Comparison of ENCODE assay signal across 1 cellular context in genomic region chr10:129709101-129709500, GRCh38.
TF ChIP-seq lines count a peak whose summit lies in the region.

No MANE protein-coding gene starts in this region.

TF ChIP-seq in liver, 16 proteins besides CTCF, POLR2A, EP300 and RAD21 (continued from another document):
- TF ChIP-seq GABPA (IDR thresholded peaks at IDR 0.05 in 1 of 2, conservative IDR thresholded peaks at IDR 0.05 in 1 of 2), result no peak
- no peak for TF ChIP-seq EGR1 (IDR thresholded peaks at IDR 0.05; ENCODE audit: low read depth in 2 of 2)
- no peak for TF ChIP-seq HNF4A (conservative IDR thresholded peaks at IDR 0.05)
- TF ChIP-seq, protein P1, sequence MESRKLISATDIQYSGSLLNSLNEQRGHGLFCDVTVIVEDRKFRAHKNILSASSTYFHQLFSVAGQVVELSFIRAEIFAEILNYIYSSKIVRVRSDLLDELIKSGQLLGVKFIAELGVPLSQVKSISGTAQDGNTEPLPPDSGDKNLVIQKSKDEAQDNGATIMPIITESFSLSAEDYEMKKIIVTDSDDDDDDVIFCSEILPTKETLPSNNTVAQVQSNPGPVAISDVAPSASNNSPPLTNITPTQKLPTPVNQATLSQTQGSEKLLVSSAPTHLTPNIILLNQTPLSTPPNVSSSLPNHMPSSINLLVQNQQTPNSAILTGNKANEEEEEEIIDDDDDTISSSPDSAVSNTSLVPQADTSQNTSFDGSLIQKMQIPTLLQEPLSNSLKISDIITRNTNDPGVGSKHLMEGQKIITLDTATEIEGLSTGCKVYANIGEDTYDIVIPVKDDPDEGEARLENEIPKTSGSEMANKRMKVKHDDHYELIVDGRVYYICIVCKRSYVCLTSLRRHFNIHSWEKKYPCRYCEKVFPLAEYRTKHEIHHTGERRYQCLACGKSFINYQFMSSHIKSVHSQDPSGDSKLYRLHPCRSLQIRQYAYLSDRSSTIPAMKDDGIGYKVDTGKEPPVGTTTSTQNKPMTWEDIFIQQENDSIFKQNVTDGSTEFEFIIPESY (IDR thresholded peaks at IDR 0.05), result no peak
- no peak for TF ChIP-seq SP1 (IDR thresholded peaks at IDR 0.05)
- no peak for TF ChIP-seq FOXA1 (IDR thresholded peaks at IDR 0.05)
- no peak for TF ChIP-seq NR2F2 (IDR thresholded peaks at IDR 0.05)
- no peak for TF ChIP-seq HNF4G (IDR thresholded peaks at IDR 0.05)
- TF ChIP-seq, protein P2, sequence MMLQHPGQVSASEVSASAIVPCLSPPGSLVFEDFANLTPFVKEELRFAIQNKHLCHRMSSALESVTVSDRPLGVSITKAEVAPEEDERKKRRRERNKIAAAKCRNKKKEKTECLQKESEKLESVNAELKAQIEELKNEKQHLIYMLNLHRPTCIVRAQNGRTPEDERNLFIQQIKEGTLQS (IDR thresholded peaks at IDR 0.05), result no peak
- TF ChIP-seq JUND (IDR thresholded peaks at IDR 0.05), result no peak
